Comparison of ENCODE assay signal across 26 cellular contexts in the genomic region with DNA sequence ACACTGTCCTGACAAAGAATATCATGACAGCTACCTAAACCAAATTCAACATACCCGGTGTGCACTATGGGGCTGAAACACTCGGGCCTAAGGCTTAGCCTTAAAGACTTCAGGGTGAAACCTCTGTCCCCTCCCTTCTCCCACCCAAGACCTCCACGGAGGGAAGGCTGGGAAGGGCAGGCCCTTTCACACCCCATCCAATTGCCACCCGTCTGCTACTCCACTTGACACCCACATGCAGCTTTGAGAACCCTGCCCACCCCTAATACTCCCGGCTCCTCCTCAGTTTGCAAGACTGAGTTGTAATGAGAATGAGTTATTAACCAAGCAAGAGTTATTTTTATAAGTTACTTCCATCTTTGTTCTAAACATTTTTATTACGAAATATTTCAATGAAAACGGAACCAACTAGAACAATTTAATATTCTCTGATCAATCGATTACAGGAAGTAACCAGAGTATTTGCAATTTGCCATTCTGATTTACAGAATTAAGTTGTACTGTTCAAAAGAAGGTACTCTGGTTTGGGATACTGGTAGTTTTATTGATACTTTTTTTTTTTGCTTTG. TPM values are rescaled to one million over a fixed set of nuclear protein-coding genes. Genes with fewer than 3 reads are reported as not detected.
DNase-seq lines count a peak whose midpoint lies in the region; ATAC-seq, FAIRE-seq and TF ChIP-seq lines count a peak whose summit lies in the region.
"Had no signal": no experiment of that assay in that cellular context is flagged by ENCODE, and none has a peak within 500 bp of the region (broad histone marks: within the 10 kb centered on the region; RNA-seq: fewer than 3 reads in every experiment).

No MANE protein-coding gene starts in this region.

- no peaks in the 10 kb centered on the region for H3K27me3 Mint-ChIP-seq in naive B cell
- H3K27me3 Mint-ChIP-seq in stimulated activated memory B cell treated with anti-CD40 and anti-IgM and Interleukin-4, amounts not matched to agents 10 μg/mL and 1 μg/mL and 100 μg/mL, for 72 hours: no peaks in the 10 kb centered on the region
- H3K27me3 Mint-ChIP-seq: activated CD4-positive, alpha-beta T cell treated with anti-CD3 and anti-CD28 coated beads for 36 hours; stimulated activated naive B cell treated with anti-CD40 and anti-IgM and Interleukin-4, amounts not matched to agents 10 μg/mL and 1 μg/mL and 100 μg/mL, for 72 hours had no signal

- CTCF ChIA-PET in HepG2 (lab: Yijun Ruan, JAX; ENCODE audit: low intra/inter-chr PET ratio, low total read pairs): no interaction called here
- CTCF ChIA-PET in PC-3 (lab: Charles Lee): no interaction called here

- POLR2A ChIA-PET in HepG2 (lab: Yijun Ruan, JAX): interaction anchor here (1.7 kb wide), 1 partner anchor 60 kb away, joined by 6 read pairs; a partner anchor contains a TSS
- POLR2A ChIA-PET in PC-3 (lab: Charles Lee; ENCODE audit: unreplicated experiment): no interaction called here

- H3K27ac ChIP-seq in HepG2 (ENCODE audit: extremely low read length, insufficient read depth, low read length): no peak overlapping the region
- H3K27ac ChIP-seq in right lobe of liver: no peak overlapping the region
- H3K27ac ChIP-seq in PC-3 (ENCODE audit: low read length): no peak overlapping the region
- H3K27ac ChIP-seq in brain microvascular endothelial cell: no peak overlapping the region
- H3K27ac ChIP-seq: lower lobe of right lung, ovary, thyroid gland had no signal

- H3K9me3 Mint-ChIP-seq in naive B cell: no peaks in the 10 kb centered on the region
- no peaks in the 10 kb centered on the region for H3K9me3 Mint-ChIP-seq in stimulated activated memory B cell treated with anti-CD40 and anti-IgM and Interleukin-4, amounts not matched to agents 10 μg/mL and 1 μg/mL and 100 μg/mL, for 72 hours
- H3K9me3 Mint-ChIP-seq: CD14-positive monocyte; stimulated activated naive B cell treated with anti-CD40 and anti-IgM and Interleukin-4, amounts not matched to agents 10 μg/mL and 1 μg/mL and 100 μg/mL, for 72 hours had no signal

- H3K79me2 ChIP-seq in HepG2 (ENCODE audit: insufficient read depth, low read length) (peaks cover 64% of the 10 kb centered on the region), PC-3 (ENCODE audit: low read length) (peaks cover 64% of the 10 kb centered on the region)

- TF ChIP-seq POLR2A in HepG2 (IDR thresholded peaks at IDR 0.05; ENCODE audit: insufficient read depth in 1 of 2, low read depth in 2 of 2, low read length in 2 of 2): no peak
- TF ChIP-seq POLR2A in right lobe of liver (IDR thresholded peaks at IDR 0.05): no peak

- no peak for TF ChIP-seq RAD21 in HepG2 (CRISPR knock-in tag; IDR thresholded peaks at IDR 0.05)

- peaks cover 36 to 58% (median 57%) of the 10 kb centered on the region in 3 donors for H3K4me1 Mint-ChIP-seq in naive B cell
- peaks cover 65% of the 10 kb centered on the region for H3K4me1 Mint-ChIP-seq in stimulated activated memory B cell treated with anti-CD40 and anti-IgM and Interleukin-4, amounts not matched to agents 10 μg/mL and 1 μg/mL and 100 μg/mL, for 72 hours

- in situ Hi-C loops in HepG2 (cut with HindIII; ENCODE audit: extremely low pct_ligation_motif_present, low pct_unique_long_range_greater_than_20kb): loop anchor here (5.0 kb wide), 1 partner anchor 50 kb away; no protein-coding TSS in a partner anchor
- in situ Hi-C loops in brain microvascular endothelial cell (cut with HindIII; ENCODE audit: low pct_ligation_motif_present, low sequenced_read_pairs): no loop called here

- H2AFZ ChIP-seq in HepG2 (ENCODE audit: low read length) (no peak overlapping the region), PC-3 (ENCODE audit: low read length) (no peak overlapping the region)

- no peak overlapping the region for H3K4me2 ChIP-seq in HepG2 (ENCODE audit: low read depth, low read length)
- peak overlapping the region; percentile 91; the same call in 1 of the 2 replicates for H3K4me2 ChIP-seq in PC-3 (ENCODE audit: low read length)

- DNase-seq in HepG2 (ENCODE audit: low spot score) (no peak), right lobe of liver (no peak), PC-3 (no peak), naive B cell (no peak), brain microvascular endothelial cell (no peak), GM19238 (ENCODE audit: insufficient read length, low spot score) (no peak), SHP77 treated with DMSO at 0.1 percent for 48 hours (lab: John Stamatoyannopoulos, UW) (no peak)
- DNase-seq: ACHN; activated CD4-positive, alpha-beta T cell treated with anti-CD3 and anti-CD28 coated beads for 36 hours; activated naive CD4-positive, alpha-beta T cell; anterior cingulate cortex; central memory CD4-positive, alpha-beta T cell; effector CD4-positive, alpha-beta T cell; lower lobe of right lung; NCI-H1105 treated with DMSO at 0.1 percent for 48 hours; NCI-H2107; NCI-H510A treated with DMSO at 0.1 percent for 48 hours; ovary; stimulated activated naive B cell treated with anti-CD40 and anti-IgM and Interleukin-4, amounts not matched to agents 10 μg/mL and 1 μg/mL and 100 μg/mL, for 72 hours; thyroid gland had no signal

- H4K20me1 ChIP-seq in HepG2 (ENCODE audit: insufficient read depth, low read length): peaks cover 56% of the 10 kb centered on the region
- H4K20me1 ChIP-seq in PC-3 (ENCODE audit: low read length): peaks cover 45% of the 10 kb centered on the region

- H3K9ac ChIP-seq in HepG2 (ENCODE audit: insufficient read depth, low read depth, low read length) (0 out of 2 replicates have a peak overlapping the region, but pooled peaks have one; percentile 3), PC-3 (ENCODE audit: low read length) (no peak overlapping the region)

- intact Hi-C loops in HepG2 (cut with micrococcal nuclease; ENCODE audit: unreplicated experiment): loop anchor here (2.0 kb wide), 1 partner anchor 19 kb away; no protein-coding TSS in a partner anchor
- intact Hi-C loops in right lobe of liver (cut with DNase I): no loop called here
- intact Hi-C loops in PC-3 (cut with micrococcal nuclease): loop anchor here (10.0 kb wide), 1 partner anchor 47 kb away; no protein-coding TSS in a partner anchor

- H3K27me3 ChIP-seq in HepG2 (ENCODE audit: control insufficient read depth in 1 of 2, insufficient read depth in 2 of 2, low read length in 2 of 2) (no peaks in the 10 kb centered on the region), right lobe of liver (no peaks in the 10 kb centered on the region), PC-3 (ENCODE audit: low read length) (no peaks in the 10 kb centered on the region), brain microvascular endothelial cell (replicated peaks) (no peaks in the 10 kb centered on the region)
- H3K27me3 ChIP-seq: ovary, thyroid gland had no signal

- no peak for FAIRE-seq in HepG2 (lab: Jason Lieb, UNC)
- FAIRE-seq: frontal cortex, keratinocyte, TTC549 had no signal

- H3K4me3 Mint-ChIP-seq in naive B cell: peak overlapping the region in 5 of 8 donors; percentile 26 to 89 (median 56)
- no peak overlapping the region for H3K4me3 Mint-ChIP-seq in stimulated activated memory B cell treated with anti-CD40 and anti-IgM and Interleukin-4, amounts not matched to agents 10 μg/mL and 1 μg/mL and 100 μg/mL, for 72 hours
- H3K4me3 Mint-ChIP-seq: activated CD4-positive, alpha-beta T cell treated with anti-CD3 and anti-CD28 coated beads for 36 hours; CD14-positive monocyte; stimulated activated naive B cell treated with anti-CD40 and anti-IgM and Interleukin-4, amounts not matched to agents 10 μg/mL and 1 μg/mL and 100 μg/mL, for 72 hours had no signal

- TF ChIP-seq CTCF in HepG2 (CRISPR knock-in tag; IDR thresholded peaks at IDR 0.05) (no peak), right lobe of liver (IDR thresholded peaks at IDR 0.05) (no peak), PC-3 (conservative IDR thresholded peaks at IDR 0.05; ENCODE audit: low read depth, low read length) (no peak), brain microvascular endothelial cell (IDR thresholded peaks at IDR 0.05; ENCODE audit: low read depth, low read length, missing control alignments) (no peak)

- BruUV-seq in HepG2 (replicated peaks; lab: Mats Ljungman, UMichigan): no TSS peak
- no TSS peak for BruUV-seq in PC-3 (replicated peaks; lab: Mats Ljungman, UMichigan)

- no peaks in the 10 kb centered on the region for H3K36me3 Mint-ChIP-seq in naive B cell
- H3K36me3 Mint-ChIP-seq in stimulated activated memory B cell treated with anti-CD40 and anti-IgM and Interleukin-4, amounts not matched to agents 10 μg/mL and 1 μg/mL and 100 μg/mL, for 72 hours: peaks cover 18% of the 10 kb centered on the region

- H3K36me3 ChIP-seq in HepG2 (replicated peaks in 1 of 2; ENCODE audit: control insufficient read depth in 1 of 2, insufficient read depth in 2 of 2, low read length in 2 of 2): peaks cover 2 to 32% of the 10 kb centered on the region in 2 experiments; a peak in 4 of 5 replicates
- H3K36me3 ChIP-seq in right lobe of liver: no peaks in the 10 kb centered on the region
- H3K36me3 ChIP-seq in PC-3 (ENCODE audit: low read depth, low read length): no peaks in the 10 kb centered on the region
- no peaks in the 10 kb centered on the region for H3K36me3 ChIP-seq in brain microvascular endothelial cell (replicated peaks)
- H3K36me3 ChIP-seq: lower lobe of right lung, ovary, thyroid gland had no signal

- no peaks in the 10 kb centered on the region for H3K9me2 ChIP-seq in PC-3 (replicated peaks; ENCODE audit: low read length)

- ATAC-seq in HepG2 (no peak), right lobe of liver (no peak), PC-3 (no peak), naive B cell (ENCODE audit: low read depth in 2 of 2) (no peak)
- ATAC-seq in stimulated activated memory B cell treated with anti-CD40 and anti-IgM and Interleukin-4, amounts not matched to agents 10 μg/mL and 1 μg/mL and 100 μg/mL, for 72 hours: no peak
- ATAC-seq: activated CD4-positive, alpha-beta T cell treated with anti-CD3 and anti-CD28 coated beads for 36 hours; HCT116; lower lobe of right lung; stimulated activated naive B cell treated with anti-CD40 and anti-IgM and Interleukin-4, amounts not matched to agents 10 μg/mL and 1 μg/mL and 100 μg/mL, for 72 hours had no signal

- H3K9me3 ChIP-seq in HepG2 (ENCODE audit: low read length) (no peaks in the 10 kb centered on the region), right lobe of liver (no peaks in the 10 kb centered on the region), PC-3 (ENCODE audit: low read length) (no peaks in the 10 kb centered on the region)
- H3K9me3 ChIP-seq: lower lobe of right lung, ovary, thyroid gland had no signal

- TF ChIP-seq EP300 in HepG2 (IDR thresholded peaks at IDR 0.05; ENCODE audit: low read depth in 2 of 2, low read length in 2 of 2): no peak
- TF ChIP-seq EP300 in HepG2 (CRISPR knock-in tag; IDR thresholded peaks at IDR 0.05; ENCODE audit: borderline replicate concordance): no peak

- H3F3A ChIP-seq in PC-3 (ENCODE audit: low read length, unreplicated experiment): no peaks in the 10 kb centered on the region

- 92% methylated on average over 8 of the region's 8 CpGs for WGBS in HepG2 (ENCODE audit: low lambda C conversion rate)
- WGBS in right lobe of liver (ENCODE audit: insufficient coverage, low coverage, low lambda C conversion rate, missing lambda C conversion rate): 72% methylated on average over 8 of the region's 8 CpGs

- H3K4me3 ChIP-seq in HepG2 (replicated peaks in 1 of 3; ENCODE audit: insufficient read depth in 1 of 3, low read depth in 2 of 3, low read length in 3 of 3): no peak overlapping the region
- no peak overlapping the region for H3K4me3 ChIP-seq in right lobe of liver
- H3K4me3 ChIP-seq in PC-3 (ENCODE audit: low read length): no peak overlapping the region
- no peak overlapping the region for H3K4me3 ChIP-seq in brain microvascular endothelial cell (ENCODE audit: low read depth, low read length)
- H3K4me3 ChIP-seq: lower lobe of right lung, ovary, thyroid gland had no signal

- H3K4me1 ChIP-seq in HepG2 (ENCODE audit: insufficient read depth, low read length) (peaks cover 35% of the 10 kb centered on the region), right lobe of liver (peaks cover 0 to 14% (median 5%) of the 10 kb centered on the region in 4 donors), PC-3 (ENCODE audit: insufficient read depth, low read length) (peaks cover 23% of the 10 kb centered on the region)

- peak overlapping the region in 2 of 6 donors; percentile 42 to 86 for H3K27ac Mint-ChIP-seq in naive B cell
- peak overlapping the region; percentile 14 for H3K27ac Mint-ChIP-seq in stimulated activated memory B cell treated with anti-CD40 and anti-IgM and Interleukin-4, amounts not matched to agents 10 μg/mL and 1 μg/mL and 100 μg/mL, for 72 hours
- H3K27ac Mint-ChIP-seq: activated CD4-positive, alpha-beta T cell treated with anti-CD3 and anti-CD28 coated beads for 36 hours; stimulated activated naive B cell treated with anti-CD40 and anti-IgM and Interleukin-4, amounts not matched to agents 10 μg/mL and 1 μg/mL and 100 μg/mL, for 72 hours had no signal

RNA-seq across cellular contexts. Expression of a gene that starts 3.7 kb away (rescaled TPM):
- total RNA-seq in HepG2 (2016; rRNA removed; fragmentation: Illumina TruSeq; extraction: Trizol): 12.0 and 12.2 TPM in 2 replicates
- total RNA-seq in HepG2 (2016; cell fraction: cytosol; rRNA removed; fragmentation: Illumina TruSeq; extraction: Trizol; ENCODE audit: low read depth): 13.2 and 13.9 TPM in 2 replicates
- 10.5 and 10.7 TPM in 2 replicates for total RNA-seq in HepG2 (2016; cell fraction: insoluble cytoplasmic fraction; rRNA removed; fragmentation: Illumina TruSeq; extraction: Trizol)
- total RNA-seq in HepG2 (2016; cell fraction: membrane; rRNA removed; fragmentation: Illumina TruSeq; extraction: Trizol): 14.0 and 18.0 TPM in 2 replicates
- total RNA-seq in HepG2 (2016; cell fraction: nucleus; rRNA removed; fragmentation: Illumina TruSeq; extraction: Trizol): 14.1 and 16.1 TPM in 2 replicates
- polyA plus RNA-seq in HepG2 (2011; rRNA removed): 5.9 and 6.6 TPM in 2 replicates
- 5.5 and 6.6 TPM in 2 replicates for polyA plus RNA-seq in HepG2 (2011; cell fraction: cytosol; rRNA removed)
- 27.0 and 32.1 TPM in 2 replicates for polyA plus RNA-seq in HepG2 (2011; cell fraction: nucleus; rRNA removed)
- 18.4 and 21.6 TPM in 2 replicates for polyA plus RNA-seq in HepG2 (2012)
- polyA plus RNA-seq in HepG2 (2016; cell fraction: cytosol; fragmentation: Illumina TruSeq; extraction: Trizol; ENCODE audit: low read depth): 2.0 and 2.2 TPM in 2 replicates
- 19.2 and 31.8 TPM in 2 replicates for polyA plus RNA-seq in HepG2 (2016; cell fraction: insoluble cytoplasmic fraction; fragmentation: Illumina TruSeq; extraction: Trizol; ENCODE audit: low read depth)
- polyA plus RNA-seq in HepG2 (2016; cell fraction: membrane; fragmentation: Illumina TruSeq; extraction: Trizol; ENCODE audit: low read depth): 8.0 and 10.2 TPM in 2 replicates
- polyA plus RNA-seq in HepG2 (2016; cell fraction: nucleus; fragmentation: Illumina TruSeq; extraction: Trizol; ENCODE audit: insufficient read depth, low read depth): 44.2 and 48.9 TPM in 2 replicates
- polyA minus RNA-seq in HepG2 (2011; rRNA and poly(A)+ RNA removed; ENCODE audit: low replicate concordance): 9.9 and 36.8 TPM in 2 replicates
- 21.1 and 21.8 TPM in 2 replicates for polyA minus RNA-seq in HepG2 (2011; cell fraction: cytosol; rRNA and poly(A)+ RNA removed)
- polyA minus RNA-seq in HepG2 (2011; cell fraction: nucleus; rRNA and poly(A)+ RNA removed): 21.1 and 25.4 TPM in 2 replicates
- total RNA-seq in right lobe of liver: 10 to 100 TPM in 4 of 6 experiments, 1 to 10 TPM in 2; 9.0 to 13.0 (median 11.3) TPM
- 9.6 and 15.1 TPM in 2 replicates for total RNA-seq in PC-3 (2014; rRNA removed)
- 1 to 10 TPM; 1.3 to 4.2 (median 1.8) TPM for polyA plus RNA-seq in naive B cell (ENCODE audit: low read depth in 6 of 6)

Comparison
In these comparisons a context has a peak if more than half of its experiments do, and no peak if none do; other contexts are left out.
1. intact Hi-C loops: an anchor here in HepG2 (2.0 kb wide) and PC-3 (10.0 kb wide); none called in right lobe of liver.